Comparison of ENCODE assay signal across 8 cellular contexts in genomic region chr15:85234450-85235196, GRCh38.
A peak's percentile ranks its signal among the peaks of the same experiment; 100 is the strongest.
DNase-seq lines count a peak whose midpoint lies in the region; ATAC-seq and TF ChIP-seq lines count a peak whose summit lies in the region.
"Not testable (repeated sequence)": the region's sequence is repeated elsewhere in the genome, so short reads cannot be mapped to it uniquely, and the experiment has no call there.

No MANE protein-coding gene starts in this region.

- TF ChIP-seq CTCF in Calu3 (IDR thresholded peaks at IDR 0.05; ENCODE audit: unreplicated experiment); LNCaP clone FGC (IDR thresholded peaks at IDR 0.05; ENCODE audit: control insufficient read depth, extremely low read depth, insufficient read depth); activated B cell treated with CpG ODN at 0.5 μM for 24 hours (IDR thresholded peaks at IDR 0.05); body of pancreas (IDR thresholded peaks at IDR 0.05); esophagus muscularis mucosa (IDR thresholded peaks at IDR 0.05); parathyroid adenoma (IDR thresholded peaks at IDR 0.05); thoracic aorta (IDR thresholded peaks at IDR 0.05): not testable (repeated sequence)

- H3K27me3 ChIP-seq in body of pancreas; esophagus muscularis mucosa; parathyroid adenoma (ENCODE audit: control insufficient read depth, insufficient read depth, low read length); thoracic aorta (replicated peaks; ENCODE audit: insufficient read depth): not testable (repeated sequence)

- H3K36me3 Mint-ChIP-seq in Calu3 (ENCODE audit: insufficient read depth, unreplicated experiment); activated B cell treated with CpG ODN at 0.5 μM for 24 hours (ENCODE audit: low read depth); memory B cell: not testable (repeated sequence)

- H3K4me3 Mint-ChIP-seq in Calu3 (ENCODE audit: low read depth, unreplicated experiment) (peak overlapping the region; percentile 50), activated B cell treated with CpG ODN at 0.5 μM for 24 hours (peak overlapping the region; percentile 28), memory B cell (peak overlapping the region; percentile 59)

- CTCF ChIA-PET in Calu3 (lab: Charles Lee); activated B cell treated with CpG ODN at 0.5 μM for 24 hours (lab: Charles Lee): not testable (repeated sequence)

- WGBS in body of pancreas, 2 donors, result 20% methylated on average over 1 of the region's 55 CpGs; no CpG with 5 or more reads in 1 of the 2 donors
- WGBS in esophagus muscularis mucosa, result no CpG with 5 or more reads among the region's 55 CpGs

- H3K4me1 ChIP-seq in body of pancreas; esophagus muscularis mucosa; parathyroid adenoma; thoracic aorta (ENCODE audit: control insufficient read depth in 1 of 2, low read depth in 2 of 2): not testable (repeated sequence)

- ATAC-seq in activated B cell treated with CpG ODN at 0.5 μM for 24 hours (ENCODE audit: low read depth); body of pancreas; memory B cell (ENCODE audit: low read depth); thoracic aorta (ENCODE audit: insufficient number of reproducible peaks, low FRiP score, low read depth): not testable (repeated sequence)

- H3K9ac ChIP-seq in parathyroid adenoma, result not testable (repeated sequence)

- POLR2A ChIA-PET in activated B cell treated with CpG ODN at 0.5 μM for 24 hours (lab: Charles Lee), result not testable (repeated sequence)

- not testable (repeated sequence) for H3K79me2 ChIP-seq in parathyroid adenoma

- not testable (repeated sequence) for H3K36me3 ChIP-seq in body of pancreas (replicated peaks in 1 of 2; ENCODE audit: insufficient read depth in 1 of 2, low read depth in 2 of 2); esophagus muscularis mucosa; parathyroid adenoma (ENCODE audit: control insufficient read depth, insufficient read depth, low read length); thoracic aorta

- not testable (repeated sequence) for TF ChIP-seq EP300 in esophagus muscularis mucosa (IDR thresholded peaks at IDR 0.05)

- BruUV-seq in Calu3 (replicated peaks; lab: Mats Ljungman, UMichigan), result not testable (repeated sequence)

- H2AFZ ChIP-seq in parathyroid adenoma, result peak overlapping the region; percentile 58

- not testable (repeated sequence) for H3K4me2 ChIP-seq in parathyroid adenoma (ENCODE audit: low read length)

- H3K4me1 Mint-ChIP-seq in Calu3 (ENCODE audit: low read depth, unreplicated experiment); activated B cell treated with CpG ODN at 0.5 μM for 24 hours; memory B cell: not testable (repeated sequence)

- not testable (repeated sequence) for DNase-seq in Calu3; LNCaP clone FGC (ENCODE audit: low read depth); activated B cell treated with CpG ODN at 0.5 μM for 24 hours; body of pancreas; esophagus muscularis mucosa (ENCODE audit: extremely low spot score); memory B cell (ENCODE audit: low spot score in 2 of 2); thoracic aorta (ENCODE audit: low spot score)

- intact Hi-C loops in Calu3 (cut with micrococcal nuclease; ENCODE audit: unreplicated experiment); activated B cell treated with CpG ODN at 0.5 μM for 24 hours (cut with micrococcal nuclease); body of pancreas (cut with DNase I); esophagus muscularis mucosa (cut with DNase I): not testable (repeated sequence)

- H3K27ac Mint-ChIP-seq in Calu3 (ENCODE audit: unreplicated experiment); activated B cell treated with CpG ODN at 0.5 μM for 24 hours; memory B cell: not testable (repeated sequence)

- H3K9me3 ChIP-seq in body of pancreas; esophagus muscularis mucosa; parathyroid adenoma (ENCODE audit: control insufficient read depth, low read length); thoracic aorta: not testable (repeated sequence)

- not testable (repeated sequence) for H3K27me3 Mint-ChIP-seq in Calu3 (ENCODE audit: unreplicated experiment); activated B cell treated with CpG ODN at 0.5 μM for 24 hours; memory B cell

- TF ChIP-seq POLR2A in body of pancreas (IDR thresholded peaks at IDR 0.05), result peak; percentile 18 to 38 (median 31)
- TF ChIP-seq POLR2A in esophagus muscularis mucosa (IDR thresholded peaks at IDR 0.05; ENCODE audit: low read depth), result not testable (repeated sequence)

- H3K4me3 ChIP-seq in LNCaP clone FGC (ENCODE audit: low read depth, low read length) (peak overlapping the region; percentile 21), esophagus muscularis mucosa (peak overlapping the region in 3 of 4 donors; percentile 47 to 54 (median 51)), thoracic aorta (peak overlapping the region; percentile 54)
- H3K4me3 ChIP-seq in body of pancreas; parathyroid adenoma (ENCODE audit: low read depth, low read length): not testable (repeated sequence)

- peak overlapping the region in 2 of 4 donors; percentile 12 to 50 for H3K27ac ChIP-seq in body of pancreas
- H3K27ac ChIP-seq in esophagus muscularis mucosa (replicated peaks in 1 of 4), result peak overlapping the region in 2 of 4 donors; percentile 26 to 34
- not testable (repeated sequence) for H3K27ac ChIP-seq in parathyroid adenoma, thoracic aorta

- not testable (repeated sequence) for H3K9me3 Mint-ChIP-seq in Calu3 (ENCODE audit: low read depth, unreplicated experiment); activated B cell treated with CpG ODN at 0.5 μM for 24 hours; memory B cell
